In genomic region chr22:38952382-38952993, GRCh38 we compare ENCODE assay signal across 18 cellular contexts. TPM values are rescaled to one million over a fixed set of nuclear protein-coding genes. Genes with fewer than 3 reads are reported as not detected.
DNase-seq lines count a peak whose midpoint lies in the region; ATAC-seq and TF ChIP-seq lines count a peak whose summit lies in the region.
"Had no signal": no experiment of that assay in that cellular context is flagged by ENCODE, and none has a peak within 500 bp of the region (broad histone marks: within the 10 kb centered on the region; RNA-seq: fewer than 3 reads in every experiment).

No MANE protein-coding gene starts in this region.

- no peak for ATAC-seq in stimulated activated memory B cell treated with anti-CD40 and anti-IgM and Interleukin-4, amounts not matched to agents 10 μg/mL and 1 μg/mL and 100 μg/mL, for 72 hours
- no peak for ATAC-seq in GM21390 (IDR thresholded peaks at IDR 0.05; ENCODE audit: unreplicated experiment)
- no peak for ATAC-seq in HG03025 (IDR thresholded peaks at IDR 0.05; ENCODE audit: low FRiP score, unreplicated experiment)
- ATAC-seq: foreskin keratinocyte had no signal

- H3K4me1 Mint-ChIP-seq in activated CD4-positive, alpha-beta T cell treated with anti-CD3 and anti-CD28 coated beads, Interleukin-2, amount 10 ng/mL, durations not matched to agents 7 days and 5 days = peaks cover 25% of the 10 kb centered on the region
- H3K4me1 Mint-ChIP-seq in endothelial cell (ENCODE audit: unreplicated experiment) = peaks cover 3% of the 10 kb centered on the region
- H3K4me1 Mint-ChIP-seq in stimulated activated memory B cell treated with anti-CD40 and anti-IgM and Interleukin-4, amounts not matched to agents 10 μg/mL and 1 μg/mL and 100 μg/mL, for 72 hours = peaks cover 38% of the 10 kb centered on the region
- H3K4me1 Mint-ChIP-seq: brain had no signal

- no peak for TF ChIP-seq CTCF in endothelial cell (IDR thresholded peaks at IDR 0.05; ENCODE audit: unreplicated experiment)

- CTCF ChIA-PET in activated CD4-positive, alpha-beta T cell treated with anti-CD3 and anti-CD28 coated beads, Interleukin-2, amount 10 ng/mL, durations not matched to agents 7 days and 5 days (lab: Charles Lee) = interaction anchor here (0.6 to 2.1 kb wide), 4 partner anchors 9 to 1360 kb away, joined by 3 to 13 read pairs (median 6); no protein-coding TSS in a partner anchor

- no peak overlapping the region for H3K4me3 Mint-ChIP-seq in activated CD4-positive, alpha-beta T cell treated with anti-CD3 and anti-CD28 coated beads, Interleukin-2, amount 10 ng/mL, durations not matched to agents 7 days and 5 days
- H3K4me3 Mint-ChIP-seq in endothelial cell (ENCODE audit: unreplicated experiment) = peak overlapping the region; percentile 16
- H3K4me3 Mint-ChIP-seq in stimulated activated memory B cell treated with anti-CD40 and anti-IgM and Interleukin-4, amounts not matched to agents 10 μg/mL and 1 μg/mL and 100 μg/mL, for 72 hours = no peak overlapping the region
- H3K4me3 Mint-ChIP-seq: activated naive CD4-positive, alpha-beta T cell treated with anti-CD3 and anti-CD28 coated beads for 36 hours; brain; CD4-positive, alpha-beta T cell; mesothelial cell of epicardium had no signal

- peaks cover 7% of the 10 kb centered on the region for H3K27me3 Mint-ChIP-seq in activated CD4-positive, alpha-beta T cell treated with anti-CD3 and anti-CD28 coated beads, Interleukin-2, amount 10 ng/mL, durations not matched to agents 7 days and 5 days
- H3K27me3 Mint-ChIP-seq in endothelial cell (ENCODE audit: unreplicated experiment) = peaks cover 4% of the 10 kb centered on the region
- peaks cover 36% of the 10 kb centered on the region for H3K27me3 Mint-ChIP-seq in stimulated activated memory B cell treated with anti-CD40 and anti-IgM and Interleukin-4, amounts not matched to agents 10 μg/mL and 1 μg/mL and 100 μg/mL, for 72 hours

- no peaks in the 10 kb centered on the region for H3K9me3 Mint-ChIP-seq in activated CD4-positive, alpha-beta T cell treated with anti-CD3 and anti-CD28 coated beads, Interleukin-2, amount 10 ng/mL, durations not matched to agents 7 days and 5 days
- no peaks in the 10 kb centered on the region for H3K9me3 Mint-ChIP-seq in endothelial cell (ENCODE audit: unreplicated experiment)
- no peaks in the 10 kb centered on the region for H3K9me3 Mint-ChIP-seq in stimulated activated memory B cell treated with anti-CD40 and anti-IgM and Interleukin-4, amounts not matched to agents 10 μg/mL and 1 μg/mL and 100 μg/mL, for 72 hours
- H3K9me3 Mint-ChIP-seq: activated naive CD4-positive, alpha-beta T cell treated with anti-CD3 and anti-CD28 coated beads for 36 hours; brain; CD4-positive, alpha-beta T cell; mesothelial cell of epicardium had no signal

- no peak for DNase-seq in activated CD4-positive, alpha-beta T cell treated with anti-CD3 and anti-CD28 coated beads, Interleukin-2, amount 10 ng/mL, durations not matched to agents 7 days and 5 days
- DNase-seq in activated CD4-positive, alpha-beta T cell treated with anti-CD3 and anti-CD28 coated beads for 4 hours = no peak
- peak; percentile 1 for DNase-seq in RPMI8226
- no peak for DNase-seq in endothelial cell (ENCODE audit: low spot score)
- DNase-seq in COR-L47 (lab: John Stamatoyannopoulos, UW) = no peak
- DNase-seq: activated naive CD4-positive, alpha-beta T cell treated with anti-CD3 and anti-CD28 coated beads for 36 hours; CD4-positive, alpha-beta T cell; dermis blood vessel endothelial cell; DND-41; foreskin keratinocyte; NCI-H146; stimulated activated CD4-positive, alpha-beta T cell treated with anti-CD3 and anti-CD28 coated beads, Interleukin-12 subunit alpha, Interleukin-12 subunit beta, amount 100 ng/mL, for 4 hours had no signal

- POLR2A ChIA-PET in activated CD4-positive, alpha-beta T cell treated with anti-CD3 and anti-CD28 coated beads, Interleukin-2, amount 10 ng/mL, durations not matched to agents 7 days and 5 days (lab: Charles Lee) = no interaction called here

- peak overlapping the region; percentile 66 for H3K27ac Mint-ChIP-seq in activated CD4-positive, alpha-beta T cell treated with anti-CD3 and anti-CD28 coated beads, Interleukin-2, amount 10 ng/mL, durations not matched to agents 7 days and 5 days
- H3K27ac Mint-ChIP-seq in endothelial cell (ENCODE audit: unreplicated experiment) = no peak overlapping the region
- H3K27ac Mint-ChIP-seq in stimulated activated memory B cell treated with anti-CD40 and anti-IgM and Interleukin-4, amounts not matched to agents 10 μg/mL and 1 μg/mL and 100 μg/mL, for 72 hours = peak overlapping the region; percentile 65
- H3K27ac Mint-ChIP-seq: activated naive CD4-positive, alpha-beta T cell treated with anti-CD3 and anti-CD28 coated beads for 36 hours; brain; CD4-positive, alpha-beta T cell; mesothelial cell of epicardium had no signal

- no peaks in the 10 kb centered on the region for H3K36me3 Mint-ChIP-seq in activated CD4-positive, alpha-beta T cell treated with anti-CD3 and anti-CD28 coated beads, Interleukin-2, amount 10 ng/mL, durations not matched to agents 7 days and 5 days (ENCODE audit: low read depth)
- peaks cover 4% of the 10 kb centered on the region for H3K36me3 Mint-ChIP-seq in endothelial cell (ENCODE audit: low read depth, unreplicated experiment)
- no peaks in the 10 kb centered on the region for H3K36me3 Mint-ChIP-seq in stimulated activated memory B cell treated with anti-CD40 and anti-IgM and Interleukin-4, amounts not matched to agents 10 μg/mL and 1 μg/mL and 100 μg/mL, for 72 hours
- H3K36me3 Mint-ChIP-seq: brain, mesothelial cell of epicardium had no signal

RNA-seq across cellular contexts. Expression of gene APOBEC3A, which starts 4.9 kb away (rescaled TPM):
- total RNA-seq in activated CD4-positive, alpha-beta T cell treated with anti-CD3 and anti-CD28 coated beads, Interleukin-2, amount 10 ng/mL, durations not matched to agents 7 days and 5 days = not detected
- total RNA-seq in endothelial cell (ENCODE audit: unreplicated experiment) = not detected
- total RNA-seq: activated naive CD4-positive, alpha-beta T cell treated with anti-CD3 and anti-CD28 coated beads for 36 hours; dermis blood vessel endothelial cell; foreskin keratinocyte; H4; mesothelial cell of epicardium had no signal

RNA-seq across cellular contexts. Expression of gene APOBEC3B, which starts 29.7 kb away (rescaled TPM):
- total RNA-seq in activated CD4-positive, alpha-beta T cell treated with anti-CD3 and anti-CD28 coated beads, Interleukin-2, amount 10 ng/mL, durations not matched to agents 7 days and 5 days = 1 to 10 TPM; 8.7 to 8.8 TPM
- 1.0 TPM for total RNA-seq in endothelial cell (ENCODE audit: unreplicated experiment)
- total RNA-seq: CD4-positive, alpha-beta T cell had no signal
